Comparison of ENCODE assay signal across 1 cellular context in the genomic region with DNA sequence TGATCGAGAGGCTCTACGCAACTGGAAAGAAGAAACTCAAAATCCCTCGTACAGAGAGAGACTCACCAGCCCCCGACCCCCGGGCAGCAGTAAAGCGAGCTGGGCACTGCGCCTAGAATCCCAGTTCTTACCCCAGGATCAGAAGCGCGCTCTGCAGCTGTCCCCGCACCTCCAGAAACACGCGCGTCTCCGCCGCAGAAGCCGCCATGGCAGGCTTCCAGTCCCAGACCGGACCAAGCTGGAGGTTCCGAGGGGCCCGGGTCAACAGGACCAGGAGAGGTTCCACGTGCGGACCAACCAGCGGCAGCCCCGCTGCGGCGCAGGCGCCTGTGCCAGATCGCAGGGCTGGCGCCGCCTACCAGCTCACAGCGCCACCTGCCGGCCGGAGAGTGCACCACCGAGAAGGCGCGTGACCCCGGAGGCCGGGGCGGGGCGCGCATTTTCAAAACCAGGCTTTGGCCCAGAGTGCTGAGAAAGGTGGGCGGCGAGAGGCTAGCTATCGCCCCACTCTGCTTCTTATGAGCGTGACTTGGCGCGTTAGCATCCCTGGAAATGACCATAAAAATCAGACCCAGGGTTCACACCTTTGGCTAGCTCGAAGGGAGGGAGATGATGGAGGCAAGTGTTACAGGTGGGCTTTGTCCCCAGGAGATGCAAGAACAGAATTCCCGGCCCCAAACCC.
A peak's percentile ranks its signal among the peaks of the same experiment; 100 is the strongest.
TF ChIP-seq lines count a peak whose summit lies in the region.

A gene with protein sequence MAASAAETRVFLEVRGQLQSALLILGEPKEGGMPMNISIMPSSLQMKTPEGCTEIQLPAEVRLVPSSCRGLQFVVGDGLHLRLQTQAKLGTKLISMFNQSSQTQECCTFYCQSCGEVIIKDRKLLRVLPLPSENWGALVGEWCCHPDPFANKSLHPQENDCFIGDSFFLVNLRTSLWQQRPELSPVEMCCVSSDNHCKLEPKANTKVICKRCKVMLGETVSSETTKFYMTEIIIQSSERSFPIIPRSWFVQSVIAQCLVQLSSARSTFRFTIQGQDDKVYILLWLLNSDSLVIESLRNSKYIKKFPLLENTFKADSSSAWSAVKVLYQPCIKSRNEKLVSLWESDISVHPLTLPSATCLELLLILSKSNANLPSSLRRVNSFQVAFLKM (minus strand): TSS at position 331 of the 682 bp plus-strand sequence. CDS start 123 bp downstream, at position 208.

TF ChIP-seq in H1, 55 proteins besides CTCF, POLR2A, EP300 and RAD21:
- TF ChIP-seq, protein P1, sequence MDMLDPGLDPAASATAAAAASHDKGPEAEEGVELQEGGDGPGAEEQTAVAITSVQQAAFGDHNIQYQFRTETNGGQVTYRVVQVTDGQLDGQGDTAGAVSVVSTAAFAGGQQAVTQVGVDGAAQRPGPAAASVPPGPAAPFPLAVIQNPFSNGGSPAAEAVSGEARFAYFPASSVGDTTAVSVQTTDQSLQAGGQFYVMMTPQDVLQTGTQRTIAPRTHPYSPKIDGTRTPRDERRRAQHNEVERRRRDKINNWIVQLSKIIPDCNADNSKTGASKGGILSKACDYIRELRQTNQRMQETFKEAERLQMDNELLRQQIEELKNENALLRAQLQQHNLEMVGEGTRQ (IDR thresholded peaks at IDR 0.05; ENCODE audit: low read length): peak; percentile 60
- TF ChIP-seq PHF8 (conservative IDR thresholded peaks at IDR 0.05; ENCODE audit: low read depth, low read length) (peak; percentile 94), EGR1 (IDR thresholded peaks at IDR 0.05; ENCODE audit: borderline replicate concordance, low read depth, low read length) (no peak; the same call in 1 of the 2 replicates), YY1 (IDR thresholded peaks at IDR 0.05; ENCODE audit: low read depth, low read length) (peak; percentile 83), CREB1 (IDR thresholded peaks at IDR 0.05) (0 out of 2 replicates have a peak, but pooled peaks have one; percentile 53), SIN3A (conservative IDR thresholded peaks at IDR 0.05 in 1 of 2, IDR thresholded peaks at IDR 0.05 in 1 of 2; ENCODE audit: low read depth in 1 of 2, low read length in 2 of 2) (peak in 1 of 2 experiments; percentile 9; a peak in 2 of 4 replicates), JUND (IDR thresholded peaks at IDR 0.05; ENCODE audit: low read length) (no peak; the same call in 1 of the 2 replicates), ASH2L (IDR thresholded peaks at IDR 0.05; ENCODE audit: low read length) (peak; percentile 92), HDAC2 (IDR thresholded peaks at IDR 0.05; ENCODE audit: borderline replicate concordance in 1 of 2, low read depth in 2 of 2, low read length in 2 of 2) (0 out of 4 replicates have a peak, but pooled peaks have one; percentile 8 to 66), SAP30 (IDR thresholded peaks at IDR 0.05; ENCODE audit: insufficient read depth, insufficient replicate concordance, low read length) (peak; percentile 48), TBP (IDR thresholded peaks at IDR 0.05; ENCODE audit: low read depth, low read length) (peak; percentile 49; the same call in 1 of the 2 replicates), CBX8 (IDR thresholded peaks at IDR 0.05; ENCODE audit: borderline replicate concordance, low read depth, low read length) (no peak), CEBPB (IDR thresholded peaks at IDR 0.05; ENCODE audit: low read depth, low read length) (no peak; the same call in 1 of the 2 replicates), GTF2F1 (IDR thresholded peaks at IDR 0.05; ENCODE audit: borderline replicate concordance, low read depth, low read length) (peak; percentile 57; the same call in 1 of the 2 replicates), RBBP5 (IDR thresholded peaks at IDR 0.05; ENCODE audit: borderline replicate concordance, low read depth, low read length) (peak; percentile 72; the same call in 1 of the 2 replicates), TEAD4 (IDR thresholded peaks at IDR 0.05; ENCODE audit: low read depth, low read length) (peak; percentile 65), KDM4A (IDR thresholded peaks at IDR 0.05; ENCODE audit: low read depth, low read length, severe bottlenecking) (peak; percentile 93), NANOG (IDR thresholded peaks at IDR 0.05; ENCODE audit: insufficient read depth, low read depth, low read length, poor library complexity, severe bottlenecking) (peak; percentile 13), TAF1 (IDR thresholded peaks at IDR 0.05; ENCODE audit: low read depth, low read length) (peak; percentile 73), POLR2AphosphoS5 (IDR thresholded peaks at IDR 0.05; ENCODE audit: low read depth, low read length) (peak; percentile 79; the same call in 1 of the 2 replicates), TAF7 (optimal IDR thresholded peaks at IDR 0.05; ENCODE audit: borderline replicate concordance, low read depth, low read length) (peak; percentile 9), NRF1 (IDR thresholded peaks at IDR 0.05; ENCODE audit: low read depth, low read length) (peak; percentile 63), CBX5 (IDR thresholded peaks at IDR 0.05; ENCODE audit: low read depth, low read length) (no peak), SP4 (IDR thresholded peaks at IDR 0.05; ENCODE audit: low read length) (peak; percentile 66; the same call in 1 of the 2 replicates), CHD2 (IDR thresholded peaks at IDR 0.05; ENCODE audit: low read length) (peak; percentile 29), SRF (IDR thresholded peaks at IDR 0.05; ENCODE audit: low read depth, low read length) (no peak), HDAC6 (IDR thresholded peaks at IDR 0.05; ENCODE audit: low read depth, low read length) (no peak), FOSL1 (IDR thresholded peaks at IDR 0.05; ENCODE audit: insufficient read depth, low read depth, low read length) (no peak)
- TF ChIP-seq, protein P2, sequence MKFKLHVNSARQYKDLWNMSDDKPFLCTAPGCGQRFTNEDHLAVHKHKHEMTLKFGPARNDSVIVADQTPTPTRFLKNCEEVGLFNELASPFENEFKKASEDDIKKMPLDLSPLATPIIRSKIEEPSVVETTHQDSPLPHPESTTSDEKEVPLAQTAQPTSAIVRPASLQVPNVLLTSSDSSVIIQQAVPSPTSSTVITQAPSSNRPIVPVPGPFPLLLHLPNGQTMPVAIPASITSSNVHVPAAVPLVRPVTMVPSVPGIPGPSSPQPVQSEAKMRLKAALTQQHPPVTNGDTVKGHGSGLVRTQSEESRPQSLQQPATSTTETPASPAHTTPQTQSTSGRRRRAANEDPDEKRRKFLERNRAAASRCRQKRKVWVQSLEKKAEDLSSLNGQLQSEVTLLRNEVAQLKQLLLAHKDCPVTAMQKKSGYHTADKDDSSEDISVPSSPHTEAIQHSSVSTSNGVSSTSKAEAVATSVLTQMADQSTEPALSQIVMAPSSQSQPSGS (IDR thresholded peaks at IDR 0.05; ENCODE audit: low read length): no peak
- TF ChIP-seq, protein P3, sequence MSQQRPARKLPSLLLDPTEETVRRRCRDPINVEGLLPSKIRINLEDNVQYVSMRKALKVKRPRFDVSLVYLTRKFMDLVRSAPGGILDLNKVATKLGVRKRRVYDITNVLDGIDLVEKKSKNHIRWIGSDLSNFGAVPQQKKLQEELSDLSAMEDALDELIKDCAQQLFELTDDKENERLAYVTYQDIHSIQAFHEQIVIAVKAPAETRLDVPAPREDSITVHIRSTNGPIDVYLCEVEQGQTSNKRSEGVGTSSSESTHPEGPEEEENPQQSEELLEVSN (IDR thresholded peaks at IDR 0.05): peak; percentile 76
- TF ChIP-seq, protein P4, sequence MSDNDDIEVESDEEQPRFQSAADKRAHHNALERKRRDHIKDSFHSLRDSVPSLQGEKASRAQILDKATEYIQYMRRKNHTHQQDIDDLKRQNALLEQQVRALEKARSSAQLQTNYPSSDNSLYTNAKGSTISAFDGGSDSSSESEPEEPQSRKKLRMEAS (IDR thresholded peaks at IDR 0.05): peak; percentile 89
- TF ChIP-seq, protein P5, sequence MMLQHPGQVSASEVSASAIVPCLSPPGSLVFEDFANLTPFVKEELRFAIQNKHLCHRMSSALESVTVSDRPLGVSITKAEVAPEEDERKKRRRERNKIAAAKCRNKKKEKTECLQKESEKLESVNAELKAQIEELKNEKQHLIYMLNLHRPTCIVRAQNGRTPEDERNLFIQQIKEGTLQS (IDR thresholded peaks at IDR 0.05; ENCODE audit: insufficient read depth, low read depth, low read length): peak; percentile 29; the same call in 1 of the 2 replicates
